Comparison of ENCODE assay signal across 15 cellular contexts in genomic region chr3:18680759-18681158, GRCh38.
A peak's percentile ranks its signal among the peaks of the same experiment; 100 is the strongest.
DNase-seq lines count a peak whose midpoint lies in the region; ATAC-seq and TF ChIP-seq lines count a peak whose summit lies in the region.
"Had no signal": no experiment of that assay in that cellular context is flagged by ENCODE, and none has a peak within 500 bp of the region (broad histone marks: within the 10 kb centered on the region; RNA-seq: fewer than 3 reads in every experiment).

No MANE protein-coding gene starts in this region.

- peaks cover 19% of the 10 kb centered on the region for H3K9me3 Mint-ChIP-seq in activated CD4-positive, alpha-beta T cell treated with anti-CD3 and anti-CD28 coated beads for 36 hours (ENCODE audit: low read depth)
- peaks cover 14% of the 10 kb centered on the region for H3K9me3 Mint-ChIP-seq in activated naive CD8-positive, alpha-beta T cell treated with anti-CD3 and anti-CD28 coated beads, Interleukin-2, amount 10 ng/mL, durations not matched to agents 7 days and 5 days
- peaks cover 17% of the 10 kb centered on the region for H3K9me3 Mint-ChIP-seq in activated naive CD8-positive, alpha-beta T cell treated with anti-CD3 and anti-CD28 coated beads for 36 hours
- H3K9me3 Mint-ChIP-seq in activated CD8-positive, alpha-beta T cell treated with anti-CD3 and anti-CD28 coated beads, Interleukin-2, amount 10 ng/mL, durations not matched to agents 7 days and 5 days (ENCODE audit: insufficient read depth), result peaks cover 20% of the 10 kb centered on the region
- peaks cover 3 to 6% of the 10 kb centered on the region in 2 donors for H3K9me3 Mint-ChIP-seq in natural killer cell
- H3K9me3 Mint-ChIP-seq: CD8-positive, alpha-beta memory T cell had no signal

- intact Hi-C loops in activated CD4-positive, alpha-beta T cell treated with anti-CD3 and anti-CD28 coated beads for 36 hours (cut with DNase I, micrococcal nuclease), result no loop called here
- intact Hi-C loops in natural killer cell (cut with micrococcal nuclease), result loop anchor here (5.0 kb wide), 1 partner anchor 42 kb away; no protein-coding TSS in a partner anchor

- H3K4me1 Mint-ChIP-seq in activated CD4-positive, alpha-beta T cell treated with anti-CD3 and anti-CD28 coated beads for 36 hours, result peaks cover 75% of the 10 kb centered on the region
- peaks cover 53% of the 10 kb centered on the region for H3K4me1 Mint-ChIP-seq in activated naive CD8-positive, alpha-beta T cell treated with anti-CD3 and anti-CD28 coated beads, Interleukin-2, amount 10 ng/mL, durations not matched to agents 7 days and 5 days
- H3K4me1 Mint-ChIP-seq in activated naive CD8-positive, alpha-beta T cell treated with anti-CD3 and anti-CD28 coated beads for 36 hours, result peaks cover 48% of the 10 kb centered on the region
- H3K4me1 Mint-ChIP-seq in activated CD8-positive, alpha-beta T cell treated with anti-CD3 and anti-CD28 coated beads, Interleukin-2, amount 10 ng/mL, durations not matched to agents 7 days and 5 days (ENCODE audit: low read depth), result peaks cover 60% of the 10 kb centered on the region
- H3K4me1 Mint-ChIP-seq in natural killer cell, result peaks cover 55 to 57% of the 10 kb centered on the region in 2 donors

- CTCF ChIA-PET in activated CD4-positive, alpha-beta T cell treated with anti-CD3 and anti-CD28 coated beads for 36 hours (lab: Charles Lee), result interaction anchor here (0.8 kb wide), 1 partner anchor 56 kb away, joined by 3 read pairs; no protein-coding TSS in a partner anchor
- CTCF ChIA-PET in activated CD8-positive, alpha-beta T cell treated with anti-CD3 and anti-CD28 coated beads, Interleukin-2, amount 10 ng/mL, durations not matched to agents 7 days and 5 days (lab: Charles Lee), result no interaction called here

- no peak overlapping the region for H3K4me3 Mint-ChIP-seq in activated CD4-positive, alpha-beta T cell treated with anti-CD3 and anti-CD28 coated beads for 36 hours
- no peak overlapping the region for H3K4me3 Mint-ChIP-seq in activated naive CD8-positive, alpha-beta T cell treated with anti-CD3 and anti-CD28 coated beads, Interleukin-2, amount 10 ng/mL, durations not matched to agents 7 days and 5 days
- no peak overlapping the region for H3K4me3 Mint-ChIP-seq in activated naive CD8-positive, alpha-beta T cell treated with anti-CD3 and anti-CD28 coated beads for 36 hours
- H3K4me3 Mint-ChIP-seq in activated CD8-positive, alpha-beta T cell treated with anti-CD3 and anti-CD28 coated beads, Interleukin-2, amount 10 ng/mL, durations not matched to agents 7 days and 5 days, result no peak overlapping the region
- no peak overlapping the region for H3K4me3 Mint-ChIP-seq in natural killer cell

- H3K36me3 Mint-ChIP-seq in activated CD4-positive, alpha-beta T cell treated with anti-CD3 and anti-CD28 coated beads for 36 hours (ENCODE audit: low read depth), result peaks cover 41% of the 10 kb centered on the region
- peaks cover 37% of the 10 kb centered on the region for H3K36me3 Mint-ChIP-seq in activated naive CD8-positive, alpha-beta T cell treated with anti-CD3 and anti-CD28 coated beads, Interleukin-2, amount 10 ng/mL, durations not matched to agents 7 days and 5 days
- H3K36me3 Mint-ChIP-seq in activated naive CD8-positive, alpha-beta T cell treated with anti-CD3 and anti-CD28 coated beads for 36 hours, result peaks cover 9% of the 10 kb centered on the region
- H3K36me3 Mint-ChIP-seq in activated CD8-positive, alpha-beta T cell treated with anti-CD3 and anti-CD28 coated beads, Interleukin-2, amount 10 ng/mL, durations not matched to agents 7 days and 5 days (ENCODE audit: low read depth), result peaks cover 43% of the 10 kb centered on the region
- peaks cover 7% of the 10 kb centered on the region for H3K36me3 Mint-ChIP-seq in natural killer cell

- no peak for ATAC-seq in activated CD4-positive, alpha-beta T cell treated with anti-CD3 and anti-CD28 coated beads for 36 hours
- no peak for ATAC-seq in activated naive CD8-positive, alpha-beta T cell treated with anti-CD3 and anti-CD28 coated beads, Interleukin-2, amount 10 ng/mL, durations not matched to agents 7 days and 5 days (ENCODE audit: low read depth)
- ATAC-seq in activated CD8-positive, alpha-beta T cell treated with anti-CD3 and anti-CD28 coated beads, Interleukin-2, amount 10 ng/mL, durations not matched to agents 7 days and 5 days, result no peak
- ATAC-seq in natural killer cell, result no peak

- DNase-seq in activated CD4-positive, alpha-beta T cell treated with anti-CD3 and anti-CD28 coated beads for 36 hours, result no peak
- no peak for DNase-seq in activated CD4-positive, alpha-beta T cell treated with anti-CD3 and anti-CD28 coated beads, Interleukin-2, amount 50 U/mL, for 48 hours
- DNase-seq in activated naive CD8-positive, alpha-beta T cell treated with anti-CD3 and anti-CD28 coated beads, Interleukin-2, amount 10 ng/mL, durations not matched to agents 7 days and 5 days, result no peak
- no peak for DNase-seq in activated naive CD8-positive, alpha-beta T cell treated with anti-CD3 and anti-CD28 coated beads for 36 hours
- no peak for DNase-seq in activated CD8-positive, alpha-beta T cell treated with anti-CD3 and anti-CD28 coated beads, Interleukin-2, amount 10 ng/mL, durations not matched to agents 7 days and 5 days
- DNase-seq in natural killer cell, result no peak
- DNase-seq in NCI-H526 (lab: John Stamatoyannopoulos, UW), result no peak
- DNase-seq in iPS-NIHi7 (ENCODE audit: extremely low spot score), result no peak
- DNase-seq: CD8-positive, alpha-beta memory T cell; DMS79 treated with DMSO at 0.1 percent for 48 hours; HCEC 1CT; MV-4-11; NCI-H1417; NCI-H187 treated with DMSO at 0.1 percent for 48 hours; NCI-H69 had no signal

- H3K27me3 Mint-ChIP-seq in activated CD4-positive, alpha-beta T cell treated with anti-CD3 and anti-CD28 coated beads for 36 hours, result no peaks in the 10 kb centered on the region
- no peaks in the 10 kb centered on the region for H3K27me3 Mint-ChIP-seq in activated naive CD8-positive, alpha-beta T cell treated with anti-CD3 and anti-CD28 coated beads, Interleukin-2, amount 10 ng/mL, durations not matched to agents 7 days and 5 days
- H3K27me3 Mint-ChIP-seq in activated naive CD8-positive, alpha-beta T cell treated with anti-CD3 and anti-CD28 coated beads for 36 hours, result no peaks in the 10 kb centered on the region
- H3K27me3 Mint-ChIP-seq in activated CD8-positive, alpha-beta T cell treated with anti-CD3 and anti-CD28 coated beads, Interleukin-2, amount 10 ng/mL, durations not matched to agents 7 days and 5 days (ENCODE audit: low read depth), result no peaks in the 10 kb centered on the region
- H3K27me3 Mint-ChIP-seq in natural killer cell (ENCODE audit: low read depth in 2 of 2), result no peaks in the 10 kb centered on the region

- TF ChIP-seq CTCF in natural killer cell (IDR thresholded peaks at IDR 0.05), result no peak

- peak overlapping the region; percentile 79 for H3K27ac Mint-ChIP-seq in activated CD4-positive, alpha-beta T cell treated with anti-CD3 and anti-CD28 coated beads for 36 hours
- H3K27ac Mint-ChIP-seq in activated naive CD8-positive, alpha-beta T cell treated with anti-CD3 and anti-CD28 coated beads, Interleukin-2, amount 10 ng/mL, durations not matched to agents 7 days and 5 days, result peak overlapping the region; percentile 13
- H3K27ac Mint-ChIP-seq in activated naive CD8-positive, alpha-beta T cell treated with anti-CD3 and anti-CD28 coated beads for 36 hours, result no peak overlapping the region
- peak overlapping the region; percentile 12 for H3K27ac Mint-ChIP-seq in activated CD8-positive, alpha-beta T cell treated with anti-CD3 and anti-CD28 coated beads, Interleukin-2, amount 10 ng/mL, durations not matched to agents 7 days and 5 days
- peak overlapping the region; percentile 61 to 85 for H3K27ac Mint-ChIP-seq in natural killer cell

- POLR2A ChIA-PET in activated CD4-positive, alpha-beta T cell treated with anti-CD3 and anti-CD28 coated beads for 36 hours (lab: Charles Lee), result no interaction called here
- POLR2A ChIA-PET in activated naive CD8-positive, alpha-beta T cell treated with anti-CD3 and anti-CD28 coated beads, Interleukin-2, amount 10 ng/mL, durations not matched to agents 7 days and 5 days (lab: Charles Lee), result no interaction called here
- POLR2A ChIA-PET in activated CD8-positive, alpha-beta T cell treated with anti-CD3 and anti-CD28 coated beads, Interleukin-2, amount 10 ng/mL, durations not matched to agents 7 days and 5 days (lab: Charles Lee), result interaction anchor here (1.5 kb wide), 1 partner anchor 237 kb away, joined by 3 read pairs; no protein-coding TSS in a partner anchor
